1 cellular context compared by ENCODE assay signal in the genomic region with DNA sequence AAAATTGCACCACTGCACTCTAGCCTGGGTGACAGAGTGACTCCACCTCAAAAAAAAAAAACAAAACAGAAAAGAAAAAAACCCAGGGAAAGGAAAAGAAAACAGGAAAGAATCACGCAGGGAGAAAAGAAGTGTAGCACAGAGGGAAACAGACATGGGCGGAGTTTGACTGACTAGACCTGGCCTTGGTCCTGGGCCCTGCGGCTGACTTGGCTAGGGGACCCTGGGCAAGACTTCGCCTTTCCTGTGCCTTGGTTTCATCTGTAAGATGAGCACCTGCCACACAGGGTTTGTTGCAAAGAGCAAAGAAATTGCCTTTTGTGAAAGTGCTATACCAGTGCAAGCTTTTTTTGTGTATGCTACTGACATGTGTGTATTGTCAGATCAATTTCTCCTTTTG.
TF ChIP-seq lines count a peak whose summit lies in the region.

No MANE protein-coding gene starts in this region.

TF ChIP-seq in GM23338, 12 proteins besides CTCF, POLR2A, EP300 and RAD21 (continued from another document):
- TF ChIP-seq, protein P1, sequence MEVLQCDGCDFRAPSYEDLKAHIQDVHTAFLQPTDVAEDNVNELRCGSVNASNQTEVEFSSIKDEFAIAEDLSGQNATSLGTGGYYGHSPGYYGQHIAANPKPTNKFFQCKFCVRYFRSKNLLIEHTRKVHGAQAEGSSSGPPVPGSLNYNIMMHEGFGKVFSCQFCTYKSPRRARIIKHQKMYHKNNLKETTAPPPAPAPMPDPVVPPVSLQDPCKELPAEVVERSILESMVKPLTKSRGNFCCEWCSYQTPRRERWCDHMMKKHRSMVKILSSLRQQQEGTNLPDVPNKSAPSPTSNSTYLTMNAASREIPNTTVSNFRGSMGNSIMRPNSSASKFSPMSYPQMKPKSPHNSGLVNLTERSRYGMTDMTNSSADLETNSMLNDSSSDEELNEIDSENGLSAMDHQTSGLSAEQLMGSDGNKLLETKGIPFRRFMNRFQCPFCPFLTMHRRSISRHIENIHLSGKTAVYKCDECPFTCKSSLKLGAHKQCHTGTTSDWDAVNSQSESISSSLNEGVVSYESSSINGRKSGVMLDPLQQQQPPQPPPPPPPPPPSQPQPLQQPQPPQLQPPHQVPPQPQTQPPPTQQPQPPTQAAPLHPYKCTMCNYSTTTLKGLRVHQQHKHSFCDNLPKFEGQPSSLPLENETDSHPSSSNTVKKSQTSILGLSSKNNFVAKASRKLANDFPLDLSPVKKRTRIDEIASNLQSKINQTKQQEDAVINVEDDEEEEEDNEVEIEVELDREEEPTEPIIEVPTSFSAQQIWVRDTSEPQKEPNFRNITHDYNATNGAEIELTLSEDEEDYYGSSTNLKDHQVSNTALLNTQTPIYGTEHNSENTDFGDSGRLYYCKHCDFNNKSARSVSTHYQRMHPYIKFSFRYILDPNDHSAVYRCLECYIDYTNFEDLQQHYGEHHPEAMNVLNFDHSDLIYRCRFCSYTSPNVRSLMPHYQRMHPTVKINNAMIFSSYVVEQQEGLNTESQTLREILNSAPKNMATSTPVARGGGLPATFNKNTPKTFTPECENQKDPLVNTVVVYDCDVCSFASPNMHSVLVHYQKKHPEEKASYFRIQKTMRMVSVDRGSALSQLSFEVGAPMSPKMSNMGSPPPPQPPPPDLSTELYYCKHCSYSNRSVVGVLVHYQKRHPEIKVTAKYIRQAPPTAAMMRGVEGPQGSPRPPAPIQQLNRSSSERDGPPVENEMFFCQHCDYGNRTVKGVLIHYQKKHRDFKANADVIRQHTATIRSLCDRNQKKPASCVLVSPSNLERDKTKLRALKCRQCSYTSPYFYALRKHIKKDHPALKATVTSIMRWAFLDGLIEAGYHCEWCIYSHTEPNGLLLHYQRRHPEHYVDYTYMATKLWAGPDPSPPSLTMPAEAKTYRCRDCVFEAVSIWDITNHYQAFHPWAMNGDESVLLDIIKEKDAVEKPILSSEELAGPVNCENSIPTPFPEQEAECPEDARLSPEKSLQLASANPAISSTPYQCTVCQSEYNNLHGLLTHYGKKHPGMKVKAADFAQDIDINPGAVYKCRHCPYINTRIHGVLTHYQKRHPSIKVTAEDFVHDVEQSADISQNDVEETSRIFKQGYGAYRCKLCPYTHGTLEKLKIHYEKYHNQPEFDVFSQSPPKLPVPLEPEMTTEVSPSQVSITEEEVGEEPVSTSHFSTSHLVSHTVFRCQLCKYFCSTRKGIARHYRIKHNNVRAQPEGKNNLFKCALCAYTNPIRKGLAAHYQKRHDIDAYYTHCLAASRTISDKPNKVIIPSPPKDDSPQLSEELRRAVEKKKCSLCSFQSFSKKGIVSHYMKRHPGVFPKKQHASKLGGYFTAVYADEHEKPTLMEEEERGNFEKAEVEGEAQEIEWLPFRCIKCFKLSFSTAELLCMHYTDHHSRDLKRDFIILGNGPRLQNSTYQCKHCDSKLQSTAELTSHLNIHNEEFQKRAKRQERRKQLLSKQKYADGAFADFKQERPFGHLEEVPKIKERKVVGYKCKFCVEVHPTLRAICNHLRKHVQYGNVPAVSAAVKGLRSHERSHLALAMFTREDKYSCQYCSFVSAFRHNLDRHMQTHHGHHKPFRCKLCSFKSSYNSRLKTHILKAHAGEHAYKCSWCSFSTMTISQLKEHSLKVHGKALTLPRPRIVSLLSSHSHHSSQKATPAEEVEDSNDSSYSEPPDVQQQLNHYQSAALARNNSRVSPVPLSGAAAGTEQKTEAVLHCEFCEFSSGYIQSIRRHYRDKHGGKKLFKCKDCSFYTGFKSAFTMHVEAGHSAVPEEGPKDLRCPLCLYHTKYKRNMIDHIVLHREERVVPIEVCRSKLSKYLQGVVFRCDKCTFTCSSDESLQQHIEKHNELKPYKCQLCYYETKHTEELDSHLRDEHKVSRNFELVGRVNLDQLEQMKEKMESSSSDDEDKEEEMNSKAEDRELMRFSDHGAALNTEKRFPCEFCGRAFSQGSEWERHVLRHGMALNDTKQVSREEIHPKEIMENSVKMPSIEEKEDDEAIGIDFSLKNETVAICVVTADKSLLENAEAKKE (CRISPR knock-in tag; IDR thresholded peaks at IDR 0.05): no peak
- TF ChIP-seq POLR2AphosphoS5 (IDR thresholded peaks at IDR 0.05; ENCODE audit: low read depth) (no peak), CREB1 (CRISPR knock-in tag; IDR thresholded peaks at IDR 0.05; ENCODE audit: low read depth) (no peak), NANOG (IDR thresholded peaks at IDR 0.05; ENCODE audit: borderline replicate concordance) (no peak), STAT1 (IDR thresholded peaks at IDR 0.05; ENCODE audit: unreplicated experiment) (no peak), ZNF114 (CRISPR knock-in tag; IDR thresholded peaks at IDR 0.05) (no peak)
